13 cellular contexts compared by ENCODE assay signal in genomic region chr2:202479610-202480009, GRCh38.
"Had no signal": no experiment of that assay in that cellular context is flagged by ENCODE, and none has a peak within 500 bp of the region (broad histone marks: within the 10 kb centered on the region; RNA-seq: fewer than 3 reads in every experiment).

No MANE protein-coding gene starts in this region.

- H3K4me3 Mint-ChIP-seq: activated CD4-positive, alpha-beta T cell treated with anti-CD3 and anti-CD28 coated beads, Interleukin-2, amount 10 ng/mL, durations not matched to agents 24 days and 14 days; endodermal cell; neural progenitor cell; WTC11 had no signal

- H3K4me3 ChIP-seq: lung, neural progenitor cell, stomach, testis, upper lobe of right lung had no signal

- H3K9ac ChIP-seq: neural progenitor cell had no signal

- DNase-seq: activated CD4-positive, alpha-beta T cell treated with anti-CD3 and anti-CD28 coated beads, Interleukin-2, amount 10 ng/mL, durations not matched to agents 24 days and 14 days; activated effector memory CD4-positive, alpha-beta T cell treated with anti-CD3 and anti-CD28 coated beads, Interleukin-2, amount 50 U/mL, for 16 hours; activated T-cell treated with anti-CD3 and anti-CD28 coated beads, Interleukin-2, amount 50 U/mL, for 1 hour; endodermal cell; midbrain; stomach; testis; upper lobe of right lung had no signal

- H3K9me3 ChIP-seq: stomach, testis, upper lobe of right lung had no signal

- H3K27ac Mint-ChIP-seq: activated CD4-positive, alpha-beta T cell treated with anti-CD3 and anti-CD28 coated beads, Interleukin-2, amount 10 ng/mL, durations not matched to agents 24 days and 14 days; endodermal cell; neural progenitor cell; WTC11 had no signal

- H3K4me1 Mint-ChIP-seq: endodermal cell, WTC11 had no signal

- ATAC-seq: sciatic nerve, upper lobe of right lung, WTC11 had no signal

- H3K27me3 Mint-ChIP-seq: activated CD4-positive, alpha-beta T cell treated with anti-CD3 and anti-CD28 coated beads, Interleukin-2, amount 10 ng/mL, durations not matched to agents 24 days and 14 days had no signal

- H3K9me3 Mint-ChIP-seq: activated CD4-positive, alpha-beta T cell treated with anti-CD3 and anti-CD28 coated beads, Interleukin-2, amount 10 ng/mL, durations not matched to agents 24 days and 14 days; endodermal cell; neural progenitor cell; WTC11 had no signal

- H3K27ac ChIP-seq: neural progenitor cell, stomach, testis, upper lobe of right lung had no signal

- FAIRE-seq: islet of Langerhans had no signal

- H3K36me3 ChIP-seq: neural progenitor cell, upper lobe of right lung had no signal
